ENCODE assay signal across 9 cellular contexts in genomic region chr20:36173451-36173933, GRCh38. TPM values are rescaled to one million over a fixed set of nuclear protein-coding genes. Genes with fewer than 3 reads are reported as not detected.
DNase-seq lines count a peak whose midpoint lies in the region; ATAC-seq and TF ChIP-seq lines count a peak whose summit lies in the region.
"Had no signal": no experiment of that assay in that cellular context is flagged by ENCODE, and none has a peak within 500 bp of the region (broad histone marks: within the 10 kb centered on the region; RNA-seq: fewer than 3 reads in every experiment).

No MANE protein-coding gene starts in this region.

- no peak for TF ChIP-seq RAD21 in liver (IDR thresholded peaks at IDR 0.05)

- intact Hi-C loops in lower leg skin (cut with DNase I; ENCODE audit: low total_unique reads) (no loop called here), colonic mucosa (cut with DNase I) (no loop called here)

- no peak overlapping the region for H3K4me3 ChIP-seq in CD4-positive, CD25-positive, alpha-beta regulatory T cell (ENCODE audit: low read depth, low read length)
- no peak overlapping the region for H3K4me3 ChIP-seq in liver (ENCODE audit: low read depth in 1 of 3, low read length in 3 of 3)
- H3K4me3 ChIP-seq in lower leg skin (ENCODE audit: low read depth, poor library complexity, severe bottlenecking): no peak overlapping the region
- no peak overlapping the region for H3K4me3 ChIP-seq in colonic mucosa

- no peaks in the 10 kb centered on the region for H3K9me3 Mint-ChIP-seq in CD4-positive, CD25-positive, alpha-beta regulatory T cell
- H3K9me3 Mint-ChIP-seq in activated T-cell treated with anti-CD3 and anti-CD28 coated beads, Interleukin-2, amount 50 U/mL, for 4 hours: no peaks in the 10 kb centered on the region
- H3K9me3 Mint-ChIP-seq: stimulated activated naive CD8-positive, alpha-beta T cell treated with anti-CD3 and anti-CD28 coated beads, Interleukin-15, Interleukin-2, amounts not matched to agents 100 ng/mL and 50 ng/mL, for 24 hours had no signal

- peak overlapping the region in 1 of 4 donors; percentile 8 for H3K4me3 Mint-ChIP-seq in CD4-positive, CD25-positive, alpha-beta regulatory T cell
- H3K4me3 Mint-ChIP-seq in activated T-cell treated with anti-CD3 and anti-CD28 coated beads, Interleukin-2, amount 50 U/mL, for 4 hours: no peak overlapping the region
- H3K4me3 Mint-ChIP-seq: stimulated activated naive CD8-positive, alpha-beta T cell treated with anti-CD3 and anti-CD28 coated beads, Interleukin-15, Interleukin-2, amounts not matched to agents 100 ng/mL and 50 ng/mL, for 24 hours had no signal

- ATAC-seq in CD4-positive, CD25-positive, alpha-beta regulatory T cell (ENCODE audit: low read depth in 2 of 2): peak; percentile 34 to 37
- no peak for ATAC-seq in activated T-cell treated with anti-CD3 and anti-CD28 coated beads, Interleukin-2, amount 50 U/mL, for 4 hours

- no peak overlapping the region for H3K27ac ChIP-seq in CD4-positive, CD25-positive, alpha-beta regulatory T cell (ENCODE audit: insufficient read depth, low read length, poor library complexity, severe bottlenecking)
- H3K27ac ChIP-seq in liver (ENCODE audit: low read depth in 1 of 2, low read length in 2 of 2): no peak overlapping the region
- no peak overlapping the region for H3K27ac ChIP-seq in colonic mucosa

- no peak for TF ChIP-seq CTCF in liver (IDR thresholded peaks at IDR 0.05; ENCODE audit: low read depth, low read length, missing input control)
- no peak for TF ChIP-seq CTCF in lower leg skin (IDR thresholded peaks at IDR 0.05)
- TF ChIP-seq CTCF in colonic mucosa (IDR thresholded peaks at IDR 0.05): no peak

- H3K27me3 ChIP-seq in CD4-positive, CD25-positive, alpha-beta regulatory T cell (ENCODE audit: control insufficient read depth, insufficient read depth, low read length): no peaks in the 10 kb centered on the region
- H3K27me3 ChIP-seq in liver (ENCODE audit: control insufficient read depth in 4 of 4, insufficient read depth in 4 of 4, low read length in 3 of 4) (no peaks in the 10 kb centered on the region), colonic mucosa (no peaks in the 10 kb centered on the region)

- H3K27ac Mint-ChIP-seq in CD4-positive, CD25-positive, alpha-beta regulatory T cell: no peak overlapping the region
- H3K27ac Mint-ChIP-seq: stimulated activated naive CD8-positive, alpha-beta T cell treated with anti-CD3 and anti-CD28 coated beads, Interleukin-15, Interleukin-2, amounts not matched to agents 100 ng/mL and 50 ng/mL, for 24 hours had no signal

- H3K4me1 ChIP-seq in CD4-positive, CD25-positive, alpha-beta regulatory T cell (ENCODE audit: control insufficient read depth, insufficient read depth, low read length, poor library complexity, severe bottlenecking): no peaks in the 10 kb centered on the region
- H3K4me1 ChIP-seq in liver (ENCODE audit: control insufficient read depth in 4 of 4, insufficient read depth in 4 of 4, low read length in 3 of 4): no peaks in the 10 kb centered on the region
- H3K4me1 ChIP-seq in colonic mucosa: no peaks in the 10 kb centered on the region

- H3K9ac ChIP-seq in liver (ENCODE audit: low read depth in 1 of 2, low read length in 2 of 2) (no peak overlapping the region), colonic mucosa (ENCODE audit: low read depth in 2 of 2, low read length in 2 of 2) (no peak overlapping the region)

- peak in 1 of 3 donors; percentile 35 for DNase-seq in CD4-positive, CD25-positive, alpha-beta regulatory T cell
- DNase-seq in MV-4-11 (lab: John Stamatoyannopoulos, UW): peak; percentile 80
- DNase-seq in anterior cingulate cortex (lab: John Stamatoyannopoulos, UW): peak in 38 of 58 donors; percentile 8 to 64 (median 36)
- DNase-seq in lower leg skin (ENCODE audit: low spot score in 2 of 2): no peak
- DNase-seq in NCI-H1048 (lab: John Stamatoyannopoulos, UW): no peak
- no peak for DNase-seq in colonic mucosa
- no peak for DNase-seq in activated T-cell treated with anti-CD3 and anti-CD28 coated beads, Interleukin-2, amount 50 U/mL, for 4 hours

- H3K9me3 ChIP-seq in CD4-positive, CD25-positive, alpha-beta regulatory T cell (ENCODE audit: control insufficient read depth in 2 of 2, low read length in 2 of 2): no peaks in the 10 kb centered on the region
- H3K9me3 ChIP-seq in liver (ENCODE audit: control insufficient read depth in 4 of 4, low read length in 3 of 4) (no peaks in the 10 kb centered on the region), colonic mucosa (no peaks in the 10 kb centered on the region)

- no peaks in the 10 kb centered on the region for H3K36me3 ChIP-seq in CD4-positive, CD25-positive, alpha-beta regulatory T cell (ENCODE audit: control insufficient read depth, insufficient read depth, low read length)
- no peaks in the 10 kb centered on the region for H3K36me3 ChIP-seq in liver (ENCODE audit: control insufficient read depth in 4 of 4, insufficient read depth in 3 of 4, low read depth in 1 of 4, low read length in 3 of 4)
- H3K36me3 ChIP-seq in colonic mucosa: no peaks in the 10 kb centered on the region

- peaks cover 14% of the 10 kb centered on the region for H3K27me3 Mint-ChIP-seq in CD4-positive, CD25-positive, alpha-beta regulatory T cell
- H3K27me3 Mint-ChIP-seq in activated T-cell treated with anti-CD3 and anti-CD28 coated beads, Interleukin-2, amount 50 U/mL, for 4 hours (ENCODE audit: low read depth): peaks cover 10% of the 10 kb centered on the region
- H3K27me3 Mint-ChIP-seq: stimulated activated naive CD8-positive, alpha-beta T cell treated with anti-CD3 and anti-CD28 coated beads, Interleukin-15, Interleukin-2, amounts not matched to agents 100 ng/mL and 50 ng/mL, for 24 hours had no signal

- 57% methylated on average over 11 of the region's 11 CpGs for WGBS in liver
- WGBS in lower leg skin, 2 donors: 60% methylated on average over 11 of the region's 11 CpGs

- no peaks in the 10 kb centered on the region for H3K36me3 Mint-ChIP-seq in CD4-positive, CD25-positive, alpha-beta regulatory T cell
- H3K36me3 Mint-ChIP-seq in activated T-cell treated with anti-CD3 and anti-CD28 coated beads, Interleukin-2, amount 50 U/mL, for 4 hours (ENCODE audit: insufficient read depth): no peaks in the 10 kb centered on the region

- TF ChIP-seq POLR2A in lower leg skin (IDR thresholded peaks at IDR 0.05): no peak

- H3K4me1 Mint-ChIP-seq in CD4-positive, CD25-positive, alpha-beta regulatory T cell: no peaks in the 10 kb centered on the region
- peaks cover 7% of the 10 kb centered on the region for H3K4me1 Mint-ChIP-seq in activated T-cell treated with anti-CD3 and anti-CD28 coated beads, Interleukin-2, amount 50 U/mL, for 4 hours (ENCODE audit: low read depth)

TF ChIP-seq in liver, 16 proteins besides CTCF, POLR2A, EP300 and RAD21:
- TF ChIP-seq TAF1 (conservative IDR thresholded peaks at IDR 0.05) (no peak), RXRA (IDR thresholded peaks at IDR 0.05) (peak; percentile 41 to 42), NR2F2 (IDR thresholded peaks at IDR 0.05) (peak; percentile 91)

RNA-seq across cellular contexts. Expression of gene EPB41L1, which starts 19.0 kb away (rescaled TPM):
- 0.54 TPM for total RNA-seq in CD4-positive, CD25-positive, alpha-beta regulatory T cell
- not detected for polyA plus RNA-seq in CD4-positive, CD25-positive, alpha-beta regulatory T cell
- total RNA-seq in liver (1 to 10 TPM; 3.4 to 5.2 TPM), lower leg skin (10 to 100 TPM in 3 of 4 donors, 1 to 10 TPM in 1; 9.0 to 33.5 (median 20.4) TPM), colonic mucosa (10 to 100 TPM; 40.3 to 59.2 TPM)
- polyA plus RNA-seq in liver: 10 to 100 TPM in 1 of 2 donors, 1 to 10 TPM in 1; 2.4 to 11.9 TPM
- under 1 TPM; 0.22 to 0.50 (median 0.33) TPM for total RNA-seq in activated T-cell treated with anti-CD3 and anti-CD28 coated beads, Interleukin-2, amount 50 U/mL, for 4 hours

Comparison
In these comparisons a context has a peak if more than half of its experiments do, and no peak if none do; other contexts are left out.
1. ATAC-seq: peak in CD4-positive, CD25-positive, alpha-beta regulatory T cell (2 of 2); none in activated T-cell treated with anti-CD3 and anti-CD28 coated beads, Interleukin-2, amount 50 U/mL, for 4 hours (0 of 2).
2. DNase-seq: peak in MV-4-11 (single experiment) and anterior cingulate cortex (38 of 58); none in lower leg skin (0 of 2), NCI-H1048 (single experiment), colonic mucosa (single experiment) and activated T-cell treated with anti-CD3 and anti-CD28 coated beads, Interleukin-2, amount 50 U/mL, for 4 hours (single experiment).